In the genomic region with DNA sequence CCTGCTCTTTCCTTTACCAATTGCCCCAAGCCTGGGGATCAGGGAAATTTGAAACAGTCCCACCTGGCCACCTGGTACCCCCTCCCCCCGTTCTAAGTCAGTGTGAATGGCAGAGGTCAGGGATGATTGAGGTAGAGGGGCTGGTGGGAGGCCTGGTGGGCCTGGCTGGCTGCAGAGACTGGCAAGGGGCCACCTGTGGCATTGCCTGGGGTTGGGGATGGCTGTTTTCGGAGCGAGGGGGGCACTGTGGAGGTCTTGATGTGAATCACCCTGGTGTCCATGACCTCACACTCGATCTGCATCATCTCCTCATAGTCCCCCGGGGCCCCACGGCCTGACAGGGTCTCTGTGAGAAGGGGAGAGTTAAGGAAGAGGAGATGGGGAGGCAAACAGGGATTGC, we compare ENCODE assay signal across 10 cellular contexts. TPM values are rescaled to one million over a fixed set of nuclear protein-coding genes. Genes with fewer than 3 reads are reported as not detected.
A peak's percentile ranks its signal among the peaks of the same experiment; 100 is the strongest.
DNase-seq lines count a peak whose midpoint lies in the region; TF ChIP-seq lines count a peak whose summit lies in the region.
"Had no signal": no experiment of that assay in that cellular context is flagged by ENCODE, and none has a peak within 500 bp of the region (broad histone marks: within the 10 kb centered on the region; RNA-seq: fewer than 3 reads in every experiment).

No MANE protein-coding gene starts in this region.

- intact Hi-C loops in transverse colon (cut with DNase I; ENCODE audit: low total_unique reads) = no loop called here

- no peak for TF ChIP-seq POLR2A in transverse colon (IDR thresholded peaks at IDR 0.05)

- no peak overlapping the region for H3K4me3 ChIP-seq in transverse colon

- H3K4me1 ChIP-seq in transverse colon = peaks cover 12 to 52% (median 22%) of the 10 kb centered on the region in 4 donors

- in situ Hi-C loops in transverse colon (cut with MboI; ENCODE audit: low pct_ligation_motif_present in 1 of 4, low pct_unique_long_range_greater_than_20kb in 1 of 4, low sequenced_read_pairs in 3 of 4) = no loop called here

- POLR2A ChIA-PET in RWPE1 (lab: Yijun Ruan, JAX; ENCODE audit: low non-redundant PET) = no interaction called here

- H3K27me3 ChIP-seq in transverse colon = no peaks in the 10 kb centered on the region
- H3K27me3 ChIP-seq: neutrophil had no signal

- H3K27ac Mint-ChIP-seq in osteocyte (ENCODE audit: unreplicated experiment) = peak overlapping the region; percentile 98

- WGBS in transverse colon (ENCODE audit: low coverage in 1 of 2), 2 donors = 89% methylated on average over 6 of the region's 6 CpGs; no CpG with 5 or more reads in 1 of the 2 donors

- TF ChIP-seq CTCF in RWPE1 (conservative IDR thresholded peaks at IDR 0.05; ENCODE audit: low read depth) = no peak
- TF ChIP-seq CTCF in osteocyte (IDR thresholded peaks at IDR 0.05) = no peak
- TF ChIP-seq CTCF in transverse colon (IDR thresholded peaks at IDR 0.05) = no peak

- no peak for TF ChIP-seq EP300 in transverse colon (IDR thresholded peaks at IDR 0.05; ENCODE audit: low read depth)

- H3K27ac ChIP-seq in RWPE1 (peak overlapping the region; percentile 91), transverse colon (peak overlapping the region in 1 of 4 donors; percentile 65)
- H3K27ac ChIP-seq: neutrophil had no signal

- H3K9me3 Mint-ChIP-seq in osteocyte (ENCODE audit: unreplicated experiment) = no peaks in the 10 kb centered on the region
- H3K9me3 Mint-ChIP-seq: T-helper 2 cell treated with Interferon-gamma antibody and Interleukin-4, amounts not matched to agents 5 μg/mL and 100 μg/mL, for 36 hours had no signal

- H3K4me1 Mint-ChIP-seq in osteocyte (ENCODE audit: unreplicated experiment) = peaks cover 54% of the 10 kb centered on the region

- peaks cover 10% of the 10 kb centered on the region for H3K36me3 Mint-ChIP-seq in osteocyte (ENCODE audit: unreplicated experiment)

- DNase-seq in RWPE1 (ENCODE audit: low spot score) (no peak), osteocyte (ENCODE audit: extremely low spot score, unreplicated experiment) (no peak), NCI-H1105 treated with DMSO at 0.1 percent for 48 hours (lab: John Stamatoyannopoulos, UW) (no peak), transverse colon (no peak)
- DNase-seq: dermis blood vessel endothelial cell; NCI-H2171 treated with DMSO at 0.1 percent for 48 hours; OCI-M1; stimulated activated naive CD4-positive, alpha-beta T cell had no signal

- peaks cover 0 to 35% (median 11%) of the 10 kb centered on the region in 4 donors for H3K36me3 ChIP-seq in transverse colon

- H3K4me3 Mint-ChIP-seq in osteocyte (ENCODE audit: unreplicated experiment) = no peak overlapping the region
- H3K4me3 Mint-ChIP-seq: T-helper 2 cell treated with Interferon-gamma antibody and Interleukin-4, amounts not matched to agents 5 μg/mL and 100 μg/mL, for 36 hours had no signal

- no peaks in the 10 kb centered on the region for H3K9me3 ChIP-seq in transverse colon
- H3K9me3 ChIP-seq: neutrophil had no signal

- H3K27me3 Mint-ChIP-seq in osteocyte (ENCODE audit: unreplicated experiment) = no peaks in the 10 kb centered on the region

- CTCF ChIA-PET in RWPE1 (lab: Yijun Ruan, JAX) = interaction anchor here (1.8 kb wide), 1 partner anchor 12 kb away, joined by 4 read pairs; a partner anchor contains a TSS

RNA-seq across cellular contexts. Expression of a gene that starts 6.5 kb away (rescaled TPM):
- total RNA-seq in osteocyte (13.1 and 13.9 TPM in 2 replicates), transverse colon (100 to 1,000 TPM in 1 of 4 donors, 10 to 100 TPM in 3; 47.7 to 205 (median 66.2) TPM)

RNA-seq across cellular contexts. Expression of a gene that starts 12.4 kb away (rescaled TPM):
- total RNA-seq in osteocyte = 109 and 116 TPM in 2 replicates
- 100 to 1,000 TPM in 2 of 4 donors, 10 to 100 TPM in 2; 59.0 to 139 (median 98.5) TPM for total RNA-seq in transverse colon

RNA-seq across cellular contexts. Expression of a gene that starts 14.5 kb away (rescaled TPM):
- 5.3 and 7.5 TPM in 2 replicates for total RNA-seq in osteocyte
- 1 to 10 TPM in 2 of 4 donors, not detected in 2; 3.0 to 3.3 TPM for total RNA-seq in transverse colon

RNA-seq across cellular contexts. Expression of a gene that starts 36.1 kb away (rescaled TPM):
- total RNA-seq in osteocyte (1.2 and 2.1 TPM in 2 replicates), transverse colon (1 to 10 TPM in 2 of 4 donors, not detected in 2; 2.4 to 2.7 TPM)
- total RNA-seq: dermis blood vessel endothelial cell had no signal

RNA-seq across cellular contexts. Expression of a gene that starts 38.3 kb away (rescaled TPM):
- 40.8 and 45.5 TPM in 2 replicates for total RNA-seq in osteocyte
- total RNA-seq in transverse colon = 10 to 100 TPM; 13.1 to 80.0 (median 28.1) TPM
